In the genomic region with DNA sequence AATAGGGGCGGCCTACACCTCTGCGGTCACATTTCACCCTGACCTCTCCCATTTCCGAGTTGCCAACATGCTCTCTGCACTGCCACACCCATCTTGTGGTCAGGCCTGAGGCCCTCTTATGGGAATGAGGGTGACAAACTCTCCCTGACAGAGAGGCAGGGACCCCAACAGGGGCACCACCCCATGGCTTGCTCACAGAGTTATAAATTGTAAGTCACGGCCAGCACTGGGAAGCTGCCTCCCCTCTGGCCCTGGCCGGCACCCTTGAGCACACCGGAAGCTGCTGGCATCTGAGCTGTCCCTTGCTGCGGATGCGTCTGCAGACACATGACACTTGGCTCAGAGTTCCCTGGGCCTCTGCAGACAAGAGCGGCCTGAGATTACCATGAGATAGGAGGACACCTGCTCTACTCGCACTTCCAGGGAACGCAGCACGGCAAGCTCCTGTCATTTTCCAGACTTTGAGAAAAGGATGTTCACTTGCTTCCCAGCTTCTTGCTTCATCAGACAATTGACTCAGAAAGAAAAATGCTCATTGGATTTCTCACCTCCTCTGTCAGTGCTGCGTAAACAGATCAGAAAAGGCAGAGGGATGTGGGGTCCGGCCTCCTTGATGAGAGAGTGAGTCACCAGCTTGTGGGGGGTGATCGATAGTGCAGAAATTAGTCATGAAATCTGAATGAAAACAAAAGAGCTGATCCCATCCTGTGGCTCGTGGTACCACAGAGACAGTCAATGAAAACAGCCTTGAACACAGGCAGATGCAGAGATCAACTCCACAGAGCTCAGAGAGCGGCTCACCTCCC, we compare ENCODE assay signal across 9 cellular contexts.
A peak's percentile ranks its signal among the peaks of the same experiment; 100 is the strongest.
DNase-seq lines count a peak whose midpoint lies in the region; ATAC-seq, FAIRE-seq and TF ChIP-seq lines count a peak whose summit lies in the region.
"Had no signal": no experiment of that assay in that cellular context is flagged by ENCODE, and none has a peak within 500 bp of the region (broad histone marks: within the 10 kb centered on the region; RNA-seq: fewer than 3 reads in every experiment).

No MANE protein-coding gene starts in this region.

- FAIRE-seq in D721Med (lab: Jason Lieb, UNC) = no peak
- FAIRE-seq: endometrium had no signal

- no peak for ATAC-seq in GM21529 (IDR thresholded peaks at IDR 0.05; ENCODE audit: unreplicated experiment)
- ATAC-seq in HG03565 (IDR thresholded peaks at IDR 0.05; ENCODE audit: unreplicated experiment) = no peak

- DNase-seq in GM04504 (ENCODE audit: low read depth) (peak; percentile 91), T1000 (lab: John Stamatoyannopoulos, UW) (peak; percentile 66), cerebellum (ENCODE audit: low spot score) (peak; percentile 51), D721Med (ENCODE audit: insufficient read length, low spot score) (no peak), DMS 273 treated with DMSO at 0.1 percent for 48 hours (lab: John Stamatoyannopoulos, UW) (no peak)
- peak; percentile 31 to 68 for DNase-seq in stimulated activated CD4-positive, alpha-beta T cell treated with anti-CD3 and anti-CD28 coated beads, Interleukin-12 subunit alpha, Interleukin-12 subunit beta, amount 100 ng/mL, for 24 hours (ENCODE audit: low read depth in 2 of 2)

- no peak for TF ChIP-seq CTCF in D721Med (IDR thresholded peaks at IDR 0.05; ENCODE audit: insufficient read depth, missing control alignments)

Comparison
In these comparisons a context has a peak if more than half of its experiments do, and no peak if none do; other contexts are left out.
1. DNase-seq: peak in GM04504 (single experiment), T1000 (single experiment), cerebellum (single experiment) and stimulated activated CD4-positive, alpha-beta T cell treated with anti-CD3 and anti-CD28 coated beads, Interleukin-12 subunit alpha, Interleukin-12 subunit beta, amount 100 ng/mL, for 24 hours (2 of 2); none in D721Med (single experiment) and DMS 273 treated with DMSO at 0.1 percent for 48 hours (single experiment).